In the genomic region with DNA sequence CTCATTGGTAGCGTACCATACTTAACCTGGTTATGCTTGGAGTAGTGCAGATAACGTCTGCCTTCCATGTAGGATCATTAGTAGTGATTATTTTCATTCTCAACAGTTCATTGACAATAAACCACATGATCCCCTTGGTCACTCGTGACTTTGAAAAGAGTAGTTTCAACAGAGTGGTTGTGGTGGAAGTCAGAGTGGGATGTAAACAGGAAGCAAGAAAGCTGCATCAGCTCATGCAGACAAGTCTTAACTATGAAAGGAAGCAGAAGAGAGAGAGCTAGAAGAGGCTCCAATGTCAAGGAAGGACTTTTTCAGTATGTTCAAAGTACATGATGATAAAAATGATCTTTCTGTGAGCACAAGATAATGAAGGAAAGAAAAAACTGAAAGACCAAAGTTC, we compare ENCODE assay signal across 30 cellular contexts.
"Had no signal": no experiment of that assay in that cellular context is flagged by ENCODE, and none has a peak within 500 bp of the region (broad histone marks: within the 10 kb centered on the region; RNA-seq: fewer than 3 reads in every experiment).

No MANE protein-coding gene starts in this region.

- H3K4me3 Mint-ChIP-seq: activated naive CD4-positive, alpha-beta T cell treated with anti-CD3 and anti-CD28 coated beads, Interleukin-2, amount 10 ng/mL, durations not matched to agents 7 days and 5 days; effector memory CD8-positive, alpha-beta T cell; immature natural killer cell; mesothelial cell of epicardium; naive B cell; nephron progenitor cell; stimulated activated effector memory CD8-positive, alpha-beta T cell treated with anti-CD3 and anti-CD28 coated beads, Interleukin-12 subunit alpha, Interleukin-12 subunit beta, amount 100 ng/mL, for 72 hours; stimulated activated naive CD8-positive, alpha-beta T cell treated with anti-CD3 and anti-CD28 coated beads, Interleukin-15, Interleukin-2, amounts not matched to agents 100 ng/mL and 50 ng/mL, for 24 hours; T-helper 17 cell; type B pancreatic cell; WTC11 had no signal

- H3K36me3 Mint-ChIP-seq: activated naive CD4-positive, alpha-beta T cell treated with anti-CD3 and anti-CD28 coated beads, Interleukin-2, amount 10 ng/mL, durations not matched to agents 7 days and 5 days; mesothelial cell of epicardium; stimulated activated effector memory CD8-positive, alpha-beta T cell treated with anti-CD3 and anti-CD28 coated beads, Interleukin-12 subunit alpha, Interleukin-12 subunit beta, amount 100 ng/mL, for 72 hours; type B pancreatic cell had no signal

- ATAC-seq: effector memory CD8-positive, alpha-beta T cell; heart left ventricle; pancreas; sciatic nerve; stimulated activated effector memory CD8-positive, alpha-beta T cell treated with anti-CD3 and anti-CD28 coated beads, Interleukin-12 subunit alpha, Interleukin-12 subunit beta, amount 100 ng/mL, for 72 hours; T-helper 17 cell; WTC11 had no signal

- H3K4me1 Mint-ChIP-seq: immature natural killer cell; mesothelial cell of epicardium; naive B cell; nephron progenitor cell; stimulated activated effector memory CD8-positive, alpha-beta T cell treated with anti-CD3 and anti-CD28 coated beads, Interleukin-12 subunit alpha, Interleukin-12 subunit beta, amount 100 ng/mL, for 72 hours had no signal

- H3K4me3 ChIP-seq: heart left ventricle, pancreas, prostate gland, skin epidermis, thoracic aorta, uterus had no signal

- H3K27ac ChIP-seq: brain microvascular endothelial cell, heart left ventricle, pancreas, prostate gland, skin epidermis, thoracic aorta, uterus had no signal

- H3K4me1 ChIP-seq: heart left ventricle, pancreas, prostate gland, uterus had no signal

- H3K9me3 ChIP-seq: heart left ventricle, pancreas, prostate gland, thoracic aorta, uterus had no signal

- H3K9me3 Mint-ChIP-seq: activated naive CD4-positive, alpha-beta T cell treated with anti-CD3 and anti-CD28 coated beads, Interleukin-2, amount 10 ng/mL, durations not matched to agents 7 days and 5 days; nephron progenitor cell; stimulated activated naive CD8-positive, alpha-beta T cell treated with anti-CD3 and anti-CD28 coated beads, Interleukin-15, Interleukin-2, amounts not matched to agents 100 ng/mL and 50 ng/mL, for 24 hours; type B pancreatic cell had no signal

- H3K27me3 Mint-ChIP-seq: activated naive CD4-positive, alpha-beta T cell treated with anti-CD3 and anti-CD28 coated beads, Interleukin-2, amount 10 ng/mL, durations not matched to agents 7 days and 5 days; effector memory CD8-positive, alpha-beta T cell; stimulated activated naive CD8-positive, alpha-beta T cell treated with anti-CD3 and anti-CD28 coated beads, Interleukin-15, Interleukin-2, amounts not matched to agents 100 ng/mL and 50 ng/mL, for 24 hours; T-helper 17 cell; type B pancreatic cell had no signal

- DNase-seq: activated CD4-positive, alpha-beta T cell treated with anti-CD3 and anti-CD28 coated beads for 1 hour; activated CD4-positive, alpha-beta T cell treated with anti-CD3 and anti-CD28 coated beads, Interleukin-2, amount 50 U/mL, for 1 hour; activated CD8-positive, alpha-beta memory T cell treated with anti-CD3 and anti-CD28 coated beads for 24 hours; activated gamma-delta T cell; activated naive CD4-positive, alpha-beta T cell treated with anti-CD3 and anti-CD28 coated beads, Interleukin-2, amount 10 ng/mL, durations not matched to agents 7 days and 5 days; amniotic stem cell; brain microvascular endothelial cell; cortex of kidney; effector memory CD8-positive, alpha-beta T cell; foreskin fibroblast; heart left ventricle; hypothalamus; immature natural killer cell; kidney; naive B cell; nephron progenitor cell; pancreas; retina; stimulated activated CD4-positive, alpha-beta T cell treated with anti-CD3 and anti-CD28 coated beads, Interleukin-4, amount 100 ng/mL, for 24 hours; T-helper 17 cell; uterus had no signal

- H3K27ac Mint-ChIP-seq: activated naive CD4-positive, alpha-beta T cell treated with anti-CD3 and anti-CD28 coated beads, Interleukin-2, amount 10 ng/mL, durations not matched to agents 7 days and 5 days; effector memory CD8-positive, alpha-beta T cell; immature natural killer cell; mesothelial cell of epicardium; naive B cell; nephron progenitor cell; stimulated activated effector memory CD8-positive, alpha-beta T cell treated with anti-CD3 and anti-CD28 coated beads, Interleukin-12 subunit alpha, Interleukin-12 subunit beta, amount 100 ng/mL, for 72 hours; stimulated activated naive CD8-positive, alpha-beta T cell treated with anti-CD3 and anti-CD28 coated beads, Interleukin-15, Interleukin-2, amounts not matched to agents 100 ng/mL and 50 ng/mL, for 24 hours; T-helper 17 cell; type B pancreatic cell; WTC11 had no signal

- H3K27me3 ChIP-seq: brain microvascular endothelial cell, heart left ventricle, pancreas, uterus had no signal

- H3K36me3 ChIP-seq: brain microvascular endothelial cell, heart left ventricle, pancreas, prostate gland, thoracic aorta, uterus had no signal
